In genomic region chr1:53511933-53512806, GRCh38 we compare ENCODE assay signal across 13 cellular contexts. TPM values are rescaled to one million over a fixed set of nuclear protein-coding genes. Genes with fewer than 3 reads are reported as not detected.
DNase-seq lines count a peak whose midpoint lies in the region; ATAC-seq and TF ChIP-seq lines count a peak whose summit lies in the region.
"Had no signal": no experiment of that assay in that cellular context is flagged by ENCODE, and none has a peak within 500 bp of the region (broad histone marks: within the 10 kb centered on the region; RNA-seq: fewer than 3 reads in every experiment).

No MANE protein-coding gene starts in this region.

- in situ Hi-C loops in brain microvascular endothelial cell (cut with HindIII; ENCODE audit: low pct_ligation_motif_present, low sequenced_read_pairs): no loop called here

- H3K9me3 Mint-ChIP-seq in nephron progenitor cell: no peaks in the 10 kb centered on the region
- H3K9me3 Mint-ChIP-seq: dendritic cell treated with granulocyte-macrophage colony-stimulating factor and Interleukin-4, amounts not matched to agents 40 ng/mL and 50 ng/mL, for 4 days; immature natural killer cell; stimulated activated naive CD8-positive, alpha-beta T cell treated with anti-CD3 and anti-CD28 coated beads, Interleukin-15, Interleukin-2, amounts not matched to agents 100 ng/mL and 50 ng/mL, for 24 hours had no signal

- 46 to 51% methylated on average over 18 to 19 of the region's 19 CpGs for WGBS in body of pancreas, 2 donors

- H3K27ac ChIP-seq in BLaER1 treated with 17β-estradiol and CSF1 and Interleukin-3, amounts not matched to agents 10 nM and 100 nM: peak overlapping the region in 1 of 11 experiments; percentile 7; a peak in 1 of 22 replicates
- H3K27ac ChIP-seq in brain microvascular endothelial cell (peak overlapping the region; percentile 30), body of pancreas (peak overlapping the region in 1 of 4 donors; percentile 56)

- H3K4me3 Mint-ChIP-seq in nephron progenitor cell: no peak overlapping the region
- H3K4me3 Mint-ChIP-seq: activated CD8-positive, alpha-beta T cell treated with anti-CD3 and anti-CD28 coated beads, Interleukin-2, amount 10 ng/mL, durations not matched to agents 7 days and 5 days; dendritic cell treated with granulocyte-macrophage colony-stimulating factor and Interleukin-4, amounts not matched to agents 40 ng/mL and 50 ng/mL, for 4 days; immature natural killer cell; stimulated activated naive CD8-positive, alpha-beta T cell treated with anti-CD3 and anti-CD28 coated beads, Interleukin-15, Interleukin-2, amounts not matched to agents 100 ng/mL and 50 ng/mL, for 24 hours had no signal

- H3K27ac Mint-ChIP-seq in nephron progenitor cell: peak overlapping the region; percentile 92
- H3K27ac Mint-ChIP-seq: activated CD8-positive, alpha-beta T cell treated with anti-CD3 and anti-CD28 coated beads, Interleukin-2, amount 10 ng/mL, durations not matched to agents 7 days and 5 days; dendritic cell treated with granulocyte-macrophage colony-stimulating factor and Interleukin-4, amounts not matched to agents 40 ng/mL and 50 ng/mL, for 4 days; immature natural killer cell; stimulated activated naive CD8-positive, alpha-beta T cell treated with anti-CD3 and anti-CD28 coated beads, Interleukin-15, Interleukin-2, amounts not matched to agents 100 ng/mL and 50 ng/mL, for 24 hours had no signal

- intact Hi-C loops in body of pancreas (cut with DNase I): no loop called here

- no peak for ATAC-seq in body of pancreas
- no peak for ATAC-seq in GM19455 (IDR thresholded peaks at IDR 0.05; ENCODE audit: unreplicated experiment)
- ATAC-seq: activated CD8-positive, alpha-beta T cell treated with anti-CD3 and anti-CD28 coated beads, Interleukin-2, amount 10 ng/mL, durations not matched to agents 7 days and 5 days had no signal

- H3K4me1 Mint-ChIP-seq in nephron progenitor cell: peaks cover 73% of the 10 kb centered on the region

- peak overlapping the region; percentile 7 to 79 (median 64); a peak in 20 of 22 replicates for H3K4me2 ChIP-seq in BLaER1 treated with 17β-estradiol and CSF1 and Interleukin-3, amounts not matched to agents 10 nM and 100 nM

- H3K9ac ChIP-seq in BLaER1 treated with 17β-estradiol and CSF1 and Interleukin-3, amounts not matched to agents 10 nM and 100 nM: peak overlapping the region in 4 of 11 experiments; percentile 15 to 68 (median 48); a peak in 7 of 22 replicates

- no peak for TF ChIP-seq POLR2A in body of pancreas (IDR thresholded peaks at IDR 0.05)

- peaks cover 3% of the 10 kb centered on the region for H3K27me3 Mint-ChIP-seq in nephron progenitor cell (ENCODE audit: low read depth, poor library complexity)
- H3K27me3 Mint-ChIP-seq: stimulated activated naive CD8-positive, alpha-beta T cell treated with anti-CD3 and anti-CD28 coated beads, Interleukin-15, Interleukin-2, amounts not matched to agents 100 ng/mL and 50 ng/mL, for 24 hours had no signal

- H3K4me1 ChIP-seq in BLaER1 treated with 17β-estradiol and CSF1 and Interleukin-3, amounts not matched to agents 10 nM and 100 nM: peaks cover 8 to 36% (median 24%) of the 10 kb centered on the region in 10 experiments; a peak in 19 of 20 replicates
- H3K4me1 ChIP-seq in body of pancreas: peaks cover 17% of the 10 kb centered on the region

- peak; percentile 47 to 76 for DNase-seq in NCI-H2081 (lab: John Stamatoyannopoulos, UW)
- peak; percentile 82 for DNase-seq in brain microvascular endothelial cell
- no peak for DNase-seq in nephron progenitor cell
- DNase-seq in SIG-M5 treated with dmso at 0.1 percent for 504 hours (lab: John Stamatoyannopoulos, UW; ENCODE audit: unreplicated experiment): no peak
- DNase-seq in body of pancreas: no peak
- no peak for DNase-seq in DMS 273 treated with DMSO at 0.1 percent for 48 hours (lab: John Stamatoyannopoulos, UW)
- DNase-seq: activated CD8-positive, alpha-beta T cell treated with anti-CD3 and anti-CD28 coated beads, Interleukin-2, amount 10 ng/mL, durations not matched to agents 7 days and 5 days; immature natural killer cell; retina had no signal

- no peaks in the 10 kb centered on the region for H3K9me3 ChIP-seq in BLaER1 treated with 17β-estradiol and CSF1 and Interleukin-3, amounts not matched to agents 10 nM and 100 nM (replicated peaks in 1 of 11)
- no peaks in the 10 kb centered on the region for H3K9me3 ChIP-seq in body of pancreas

- H4K20me1 ChIP-seq in BLaER1 treated with 17β-estradiol and CSF1 and Interleukin-3, amounts not matched to agents 10 nM and 100 nM: 0 out of 22 replicates have a peak, but pooled peaks cover 0 to 4% (median 0%) of the 10 kb centered on the region in 11 experiments

- no peaks in the 10 kb centered on the region for H3K27me3 ChIP-seq in BLaER1 treated with 17β-estradiol and CSF1 and Interleukin-3, amounts not matched to agents 10 nM and 100 nM
- H3K27me3 ChIP-seq in brain microvascular endothelial cell (replicated peaks) (no peaks in the 10 kb centered on the region), body of pancreas (no peaks in the 10 kb centered on the region)

- TF ChIP-seq CTCF in brain microvascular endothelial cell (IDR thresholded peaks at IDR 0.05; ENCODE audit: low read depth, low read length, missing control alignments): no peak
- no peak for TF ChIP-seq CTCF in nephron progenitor cell (IDR thresholded peaks at IDR 0.05)
- no peak for TF ChIP-seq CTCF in body of pancreas (IDR thresholded peaks at IDR 0.05)

- no peak overlapping the region for H3K4me3 ChIP-seq in BLaER1 treated with 17β-estradiol and CSF1 and Interleukin-3, amounts not matched to agents 10 nM and 100 nM
- H3K4me3 ChIP-seq in brain microvascular endothelial cell (ENCODE audit: low read depth, low read length) (no peak overlapping the region), body of pancreas (no peak overlapping the region)

- no peaks in the 10 kb centered on the region for H3K36me3 Mint-ChIP-seq in nephron progenitor cell (ENCODE audit: low read depth)
- H3K36me3 Mint-ChIP-seq: immature natural killer cell had no signal

- H3K36me3 ChIP-seq in BLaER1 treated with 17β-estradiol and CSF1 and Interleukin-3, amounts not matched to agents 10 nM and 100 nM: no peaks in the 10 kb centered on the region
- H3K36me3 ChIP-seq in brain microvascular endothelial cell (replicated peaks): peaks cover 10% of the 10 kb centered on the region
- no peaks in the 10 kb centered on the region for H3K36me3 ChIP-seq in body of pancreas (replicated peaks in 1 of 2; ENCODE audit: insufficient read depth in 1 of 2, low read depth in 2 of 2)

RNA-seq across cellular contexts. Expression of gene DMRTB1, which starts 53.0 kb away (rescaled TPM):
- not detected for total RNA-seq in body of pancreas
- total RNA-seq: activated CD8-positive, alpha-beta T cell treated with anti-CD3 and anti-CD28 coated beads, Interleukin-2, amount 10 ng/mL, durations not matched to agents 7 days and 5 days had no signal

Comparison
In these comparisons a context has a peak if more than half of its experiments do, and no peak if none do; other contexts are left out.
1. DNase-seq: peak in NCI-H2081 (2 of 2) and brain microvascular endothelial cell (single experiment); none in nephron progenitor cell (single experiment), SIG-M5 treated with dmso at 0.1 percent for 504 hours (single experiment), body of pancreas (0 of 4) and DMS 273 treated with DMSO at 0.1 percent for 48 hours (single experiment).